Comparison of ENCODE assay signal across 9 cellular contexts in the genomic region with DNA sequence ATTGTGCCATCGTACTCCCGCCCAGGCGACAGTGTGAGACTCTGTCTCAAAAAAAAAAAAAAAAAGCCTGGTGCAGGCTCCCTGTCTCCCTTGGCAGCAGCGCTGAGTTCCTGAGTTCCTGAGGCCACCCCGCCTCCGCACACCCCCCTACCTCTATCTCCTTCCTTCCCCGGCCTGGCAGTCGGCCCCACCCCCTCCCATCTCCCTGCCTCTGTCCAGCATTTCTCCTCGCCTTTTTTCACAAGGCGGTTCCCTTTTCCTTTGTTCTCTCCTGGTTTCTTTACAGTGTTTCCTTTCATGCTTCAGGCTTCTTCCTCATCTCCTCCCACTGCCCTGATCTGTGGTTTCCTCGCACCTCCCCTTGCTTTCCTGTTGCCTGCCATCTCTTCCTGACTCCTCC. TPM values are rescaled to one million over a fixed set of nuclear protein-coding genes. Genes with fewer than 3 reads are reported as not detected.
A peak's percentile ranks its signal among the peaks of the same experiment; 100 is the strongest.
DNase-seq lines count a peak whose midpoint lies in the region; TF ChIP-seq lines count a peak whose summit lies in the region.
"Had no signal": no experiment of that assay in that cellular context is flagged by ENCODE, and none has a peak within 500 bp of the region (broad histone marks: within the 10 kb centered on the region; RNA-seq: fewer than 3 reads in every experiment).

No MANE protein-coding gene starts in this region.

- H2BK15ac ChIP-seq in neuronal stem cell (ENCODE audit: low read length), result no peak overlapping the region

- H2AK5ac ChIP-seq in neuronal stem cell (ENCODE audit: low read depth, low read length), result no peak overlapping the region

- no peak overlapping the region for H2BK5ac ChIP-seq in neuronal stem cell (ENCODE audit: low read length)

- DNase-seq in NCI-H1436 (lab: John Stamatoyannopoulos, UW), result peak; percentile 16
- DNase-seq in NCI-H1436 treated with DMSO at 0.1 percent for 48 hours (lab: John Stamatoyannopoulos, UW), result no peak
- peak; percentile 77 for DNase-seq in NT2/D1 (ENCODE audit: low read depth, low spot score)
- DNase-seq in choroid plexus epithelial cell (ENCODE audit: low read depth), result peak; percentile 28
- peak; percentile 65 for DNase-seq in neuronal stem cell (ENCODE audit: low spot score)
- DNase-seq in NCI-H748 treated with DMSO at 0.1 percent for 48 hours (lab: John Stamatoyannopoulos, UW), result no peak
- DNase-seq in NCI-H1105 treated with DMSO at 0.1 percent for 48 hours (lab: John Stamatoyannopoulos, UW), result no peak
- no peak for DNase-seq in DMS153 (lab: John Stamatoyannopoulos, UW)
- DNase-seq: 8988T had no signal

- H3K36me3 ChIP-seq in NT2/D1 (ENCODE audit: insufficient read depth, insufficient read length, low read length) (no peaks in the 10 kb centered on the region), neuronal stem cell (replicated peaks in 1 of 2; ENCODE audit: control insufficient read depth in 2 of 2, insufficient read depth in 2 of 2, low read length in 2 of 2) (no peaks in the 10 kb centered on the region)

- H3K4me2 ChIP-seq in neuronal stem cell (ENCODE audit: insufficient read depth, low read length, poor library complexity, severe bottlenecking), result no peak overlapping the region

- H4K8ac ChIP-seq in neuronal stem cell (ENCODE audit: low read depth, low read length), result no peak overlapping the region

- H2BK120ac ChIP-seq in neuronal stem cell (ENCODE audit: low read depth, low read length), result no peak overlapping the region

- H3K14ac ChIP-seq in neuronal stem cell (ENCODE audit: low read length), result no peak overlapping the region

- peak overlapping the region; percentile 26 for H3K27ac ChIP-seq in neuronal stem cell (replicated peaks; ENCODE audit: low read length)

- H3K18ac ChIP-seq in neuronal stem cell (ENCODE audit: low read length), result no peak overlapping the region

- H3K79me1 ChIP-seq in neuronal stem cell (ENCODE audit: low read depth, low read length), result no peaks in the 10 kb centered on the region

- H3K27me3 ChIP-seq in NT2/D1 (ENCODE audit: insufficient read depth, insufficient read length) (no peaks in the 10 kb centered on the region), neuronal stem cell (ENCODE audit: control insufficient read depth in 3 of 3, insufficient read depth in 3 of 3, low read depth in 1 of 3, low read length in 3 of 3) (peaks cover 0 to 57% (median 0%) of the 10 kb centered on the region in 3 experiments)

- H4K91ac ChIP-seq in neuronal stem cell (ENCODE audit: low read depth, low read length, poor library complexity), result no peak overlapping the region

- H2BK12ac ChIP-seq in neuronal stem cell (ENCODE audit: low read length), result no peak overlapping the region

- no CpG with 5 or more reads among the region's 11 CpGs for WGBS in neuronal stem cell (ENCODE audit: extremely low coverage in 2 of 2, insufficient read length in 2 of 2, insufficient replicate concordance in 1 of 2), 2 donors

- H2AFZ ChIP-seq in neuronal stem cell (ENCODE audit: low read length), result peak overlapping the region; percentile 70

- H3K9me3 ChIP-seq in NT2/D1 (ENCODE audit: insufficient read depth, low read length) (no peaks in the 10 kb centered on the region), neuronal stem cell (replicated peaks in 1 of 2; ENCODE audit: control insufficient read depth in 2 of 2, insufficient read depth in 1 of 2, low read depth in 1 of 2, low read length in 2 of 2) (no peaks in the 10 kb centered on the region)

- H3K4ac ChIP-seq in neuronal stem cell (ENCODE audit: low read length), result no peak overlapping the region

- H3K9ac ChIP-seq in NT2/D1 (ENCODE audit: insufficient read length, low read depth) (no peak overlapping the region), neuronal stem cell (ENCODE audit: low read depth, low read length, poor library complexity) (no peak overlapping the region)

- H3K4me3 ChIP-seq in NT2/D1 (ENCODE audit: insufficient read length, low read depth) (no peak overlapping the region), choroid plexus epithelial cell (ENCODE audit: low read depth, low read length) (no peak overlapping the region), neuronal stem cell (ENCODE audit: low read length in 2 of 2) (no peak overlapping the region)

- TF ChIP-seq CTCF in choroid plexus epithelial cell (conservative IDR thresholded peaks at IDR 0.05; ENCODE audit: low read depth, low read length), result no peak

- H3K23ac ChIP-seq in neuronal stem cell (ENCODE audit: low read depth, low read length, poor library complexity), result no peak overlapping the region

- H3K4me1 ChIP-seq in NT2/D1 (ENCODE audit: insufficient read depth, insufficient read length) (peaks cover 50% of the 10 kb centered on the region), neuronal stem cell (ENCODE audit: control insufficient read depth in 2 of 2, insufficient read depth in 1 of 2, low read depth in 1 of 2, low read length in 2 of 2) (peaks cover 18 to 23% of the 10 kb centered on the region in 2 donors)

RNA-seq across cellular contexts. Expression of a gene that starts 2.7 kb away (rescaled TPM):
- polyA plus RNA-seq in neuronal stem cell (2013, experiment 1 of 2), result 0.01 TPM
- polyA plus RNA-seq in neuronal stem cell (2013, experiment 2 of 2), result 0.01 TPM

RNA-seq across cellular contexts. Expression of a gene that starts 10.7 kb away (rescaled TPM):
- polyA plus RNA-seq in neuronal stem cell (2013, experiment 1 of 2), result 0.17 TPM
- polyA plus RNA-seq in neuronal stem cell (2013, experiment 2 of 2), result 0.17 TPM

RNA-seq across cellular contexts. Expression of a gene that starts 23.7 kb away (rescaled TPM):
- not detected for polyA plus RNA-seq in neuronal stem cell (2013, experiment 1 of 2)
- polyA plus RNA-seq in neuronal stem cell (2013, experiment 2 of 2), result not detected

RNA-seq across cellular contexts. Expression of a gene that starts 24.6 kb away (rescaled TPM):
- polyA plus RNA-seq in neuronal stem cell (2013, experiment 1 of 2), result not detected
- not detected for polyA plus RNA-seq in neuronal stem cell (2013, experiment 2 of 2)

RNA-seq across cellular contexts. Expression of a gene that starts 38.6 kb away (rescaled TPM):
- 16.6 TPM for polyA plus RNA-seq in neuronal stem cell (2013, experiment 1 of 2)
- polyA plus RNA-seq in neuronal stem cell (2013, experiment 2 of 2), result 15.8 TPM

Comparison
In these comparisons a context has a peak if more than half of its experiments do, and no peak if none do; other contexts are left out.
1. DNase-seq: peak in NCI-H1436 (single experiment), NT2/D1 (single experiment), choroid plexus epithelial cell (single experiment) and neuronal stem cell (single experiment); none in NCI-H1436 treated with DMSO at 0.1 percent for 48 hours (single experiment), NCI-H748 treated with DMSO at 0.1 percent for 48 hours (single experiment), NCI-H1105 treated with DMSO at 0.1 percent for 48 hours (single experiment) and DMS153 (single experiment).